ENCODE assay signal across 8 cellular contexts in the genomic region with DNA sequence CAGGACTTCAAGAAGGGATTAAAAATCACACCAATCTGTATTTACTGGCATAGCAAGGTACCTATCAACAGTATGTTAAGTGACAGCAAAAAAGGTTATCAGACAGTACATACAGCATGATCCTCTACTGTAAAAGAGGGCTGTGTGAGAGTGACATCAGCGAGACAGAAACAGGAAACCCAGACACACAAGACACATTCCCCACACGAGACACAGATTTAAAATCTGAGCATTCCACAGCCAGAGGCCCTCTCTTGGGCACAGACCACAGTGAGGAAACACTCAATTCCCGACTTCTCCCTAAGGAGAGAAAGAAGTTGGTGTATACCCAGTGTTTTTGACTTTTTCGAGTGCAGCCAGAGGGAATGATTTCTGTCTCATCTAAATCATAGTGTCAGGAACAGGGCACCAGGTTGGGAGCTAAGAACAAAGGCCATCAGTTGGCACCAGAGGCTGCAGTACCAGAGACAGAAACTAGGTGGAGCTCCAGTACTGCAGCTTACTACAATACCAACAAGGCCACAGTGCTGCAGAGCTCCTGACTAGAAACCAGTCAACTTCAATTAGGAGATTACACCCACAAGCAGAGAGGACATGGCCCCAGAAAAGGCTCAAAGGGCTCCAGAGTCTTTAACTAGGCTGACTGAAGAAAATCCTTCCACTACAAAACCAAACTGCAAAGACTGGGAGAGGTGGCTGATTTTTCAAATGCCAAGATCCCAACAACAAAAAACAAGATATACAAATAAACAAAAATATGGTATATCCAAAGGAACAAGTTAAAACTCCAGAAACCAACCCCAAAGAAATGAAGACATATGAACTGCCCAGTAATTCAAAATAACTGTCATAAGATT. TPM values are rescaled to one million over a fixed set of nuclear protein-coding genes. Genes with fewer than 3 reads are reported as not detected.
DNase-seq lines count a peak whose midpoint lies in the region; ATAC-seq and TF ChIP-seq lines count a peak whose summit lies in the region.

No MANE protein-coding gene starts in this region.

- peaks cover 47% of the 10 kb centered on the region for H3K4me1 Mint-ChIP-seq in activated CD4-positive, alpha-beta T cell treated with anti-CD3 and anti-CD28 coated beads, Interleukin-2, amount 10 ng/mL, durations not matched to agents 24 days and 14 days

- H3K27ac Mint-ChIP-seq in activated CD4-positive, alpha-beta T cell treated with anti-CD3 and anti-CD28 coated beads, Interleukin-2, amount 10 ng/mL, durations not matched to agents 24 days and 14 days: peak overlapping the region; percentile 48

- H3K4me1 ChIP-seq in lower lobe of right lung: peaks cover 20% of the 10 kb centered on the region

- peaks cover 21% of the 10 kb centered on the region for H3K36me3 ChIP-seq in lower lobe of right lung

- H3K27me3 ChIP-seq in HL-60 (ENCODE audit: insufficient read depth, poor library complexity, severe bottlenecking) (no peaks in the 10 kb centered on the region), lower lobe of right lung (ENCODE audit: low read depth) (no peaks in the 10 kb centered on the region)

- peak; percentile 48 to 83 for DNase-seq in HL-60 (ENCODE audit: low read depth in 1 of 2, low spot score in 1 of 2)
- DNase-seq in NCI-H748 treated with DMSO at 0.1 percent for 48 hours (lab: John Stamatoyannopoulos, UW): peak; percentile 79
- peak; percentile 94 for DNase-seq in activated CD4-positive, alpha-beta T cell treated with anti-CD3 and anti-CD28 coated beads, Interleukin-2, amount 10 ng/mL, durations not matched to agents 24 days and 14 days
- DNase-seq in dedifferentiated amniotic fluid mesenchymal stem cell (ENCODE audit: extremely low spot score): peak; percentile 78
- DNase-seq in lower lobe of right lung: peak; percentile 65
- DNase-seq in stimulated activated CD8-positive, alpha-beta memory T cell treated with anti-CD3 and anti-CD28 coated beads, Interleukin-12 subunit alpha, Interleukin-12 subunit beta, amount 100 ng/mL, for 4 hours (ENCODE audit: low read depth): peak; percentile 56

- TF ChIP-seq CTCF in GM12875 (IDR thresholded peaks at IDR 0.05; ENCODE audit: borderline replicate concordance, insufficient read depth, low read depth, low read length) (peak; percentile 99), HL-60 (IDR thresholded peaks at IDR 0.05; ENCODE audit: insufficient read depth, low read length) (peak; percentile 100), lower lobe of right lung (IDR thresholded peaks at IDR 0.05) (peak; percentile 96)

- no peak overlapping the region for H3K4me3 ChIP-seq in GM12875 (ENCODE audit: low read depth, low read length)
- H3K4me3 ChIP-seq in HL-60 (replicated peaks; ENCODE audit: insufficient read depth, low read length): no peak overlapping the region
- no peak overlapping the region for H3K4me3 ChIP-seq in lower lobe of right lung

- H3K9me3 ChIP-seq in lower lobe of right lung: no peaks in the 10 kb centered on the region

- peaks cover 6% of the 10 kb centered on the region for H3K9me3 Mint-ChIP-seq in activated CD4-positive, alpha-beta T cell treated with anti-CD3 and anti-CD28 coated beads, Interleukin-2, amount 10 ng/mL, durations not matched to agents 24 days and 14 days

- H3K27me3 Mint-ChIP-seq in activated CD4-positive, alpha-beta T cell treated with anti-CD3 and anti-CD28 coated beads, Interleukin-2, amount 10 ng/mL, durations not matched to agents 24 days and 14 days: no peaks in the 10 kb centered on the region

- peaks cover 58% of the 10 kb centered on the region for H3K36me3 Mint-ChIP-seq in activated CD4-positive, alpha-beta T cell treated with anti-CD3 and anti-CD28 coated beads, Interleukin-2, amount 10 ng/mL, durations not matched to agents 24 days and 14 days (ENCODE audit: low read depth)

- ATAC-seq in lower lobe of right lung (peak; percentile 96 to 97), HG03039 (IDR thresholded peaks at IDR 0.05; ENCODE audit: unreplicated experiment) (no peak)

- no peak overlapping the region; the same call in 1 of the 2 replicates for H3K27ac ChIP-seq in HL-60 (replicated peaks)
- no peak overlapping the region for H3K27ac ChIP-seq in lower lobe of right lung

- no peak overlapping the region for H3K4me3 Mint-ChIP-seq in activated CD4-positive, alpha-beta T cell treated with anti-CD3 and anti-CD28 coated beads, Interleukin-2, amount 10 ng/mL, durations not matched to agents 24 days and 14 days

- intact Hi-C loops in activated CD4-positive, alpha-beta T cell treated with anti-CD3 and anti-CD28 coated beads, Interleukin-2, amount 10 ng/mL, durations not matched to agents 24 days and 14 days (cut with micrococcal nuclease): loop anchor here (1.0 to 2.0 kb wide), 4 partner anchors 12 to 417 kb away; no protein-coding TSS in a partner anchor
- intact Hi-C loops in lower lobe of right lung (cut with DNase I): loop anchor here (5.0 kb wide), 1 partner anchor 188 kb away; no protein-coding TSS in a partner anchor

RNA-seq across cellular contexts. Expression of gene UNC50, which starts 41.0 kb away (rescaled TPM):
- total RNA-seq in activated CD4-positive, alpha-beta T cell treated with anti-CD3 and anti-CD28 coated beads, Interleukin-2, amount 10 ng/mL, durations not matched to agents 24 days and 14 days: 38.5 and 39.0 TPM in 2 replicates
- 53.7 TPM for total RNA-seq in lower lobe of right lung

RNA-seq across cellular contexts. Expression of gene COA5, which starts 41.1 kb away (rescaled TPM):
- total RNA-seq in activated CD4-positive, alpha-beta T cell treated with anti-CD3 and anti-CD28 coated beads, Interleukin-2, amount 10 ng/mL, durations not matched to agents 24 days and 14 days: 20.4 and 22.0 TPM in 2 replicates
- total RNA-seq in lower lobe of right lung: 31.2 TPM
